ENCODE assay signal across 11 cellular contexts in genomic region chr16:11249233-11250061, GRCh38. TPM values are rescaled to one million over a fixed set of nuclear protein-coding genes. Genes with fewer than 3 reads are reported as not detected.
A peak's percentile ranks its signal among the peaks of the same experiment; 100 is the strongest.
DNase-seq lines count a peak whose midpoint lies in the region; ATAC-seq and TF ChIP-seq lines count a peak whose summit lies in the region.
"Had no signal": no experiment of that assay in that cellular context is flagged by ENCODE, and none has a peak within 500 bp of the region (broad histone marks: within the 10 kb centered on the region; RNA-seq: fewer than 3 reads in every experiment).

No MANE protein-coding gene starts in this region.

- DNase-seq in activated CD8-positive, alpha-beta memory T cell treated with anti-CD3 and anti-CD28 coated beads for 24 hours: peak; percentile 69
- DNase-seq in activated CD8-positive, alpha-beta memory T cell treated with anti-CD3 and anti-CD28 coated beads, Interleukin-2, amount 50 U/mL, for 4 hours: no peak
- no peak for DNase-seq in activated B cell treated with CpG ODN at 0.5 μM for 24 hours
- no peak for DNase-seq in neural progenitor cell (ENCODE audit: low spot score)
- DNase-seq in right atrium auricular region (ENCODE audit: low spot score): no peak
- DNase-seq: cerebellar nuclear complex, uterus had no signal

- intact Hi-C loops in activated B cell treated with CpG ODN at 0.5 μM for 24 hours (cut with micrococcal nuclease): loop anchor here (10.0 kb wide), 1 partner anchor 435 kb away; no protein-coding TSS in a partner anchor

- H3K4me1 ChIP-seq in neural progenitor cell (peaks cover under 1% of the 10 kb centered on the region), right atrium auricular region (peaks cover 0 to 3% of the 10 kb centered on the region in 2 donors)
- H3K4me1 ChIP-seq: uterus had no signal

- no peak overlapping the region for H2AFZ ChIP-seq in neural progenitor cell (replicated peaks)

- no peaks in the 10 kb centered on the region for H3K27me3 Mint-ChIP-seq in activated B cell treated with CpG ODN at 0.5 μM for 24 hours
- H3K27me3 Mint-ChIP-seq in neural progenitor cell (ENCODE audit: insufficient read depth, low read depth): peaks cover 8% of the 10 kb centered on the region

- H3K9ac ChIP-seq in neural progenitor cell: no peak overlapping the region

- ATAC-seq in activated B cell treated with CpG ODN at 0.5 μM for 24 hours (ENCODE audit: low read depth): no peak
- no peak for ATAC-seq in esophagus mucosa

- H3F3A ChIP-seq in neural progenitor cell (ENCODE audit: low read depth): no peaks in the 10 kb centered on the region

- H3K27me3 ChIP-seq in neural progenitor cell (peaks cover 11% of the 10 kb centered on the region), right atrium auricular region (no peaks in the 10 kb centered on the region)
- H3K27me3 ChIP-seq: uterus had no signal

- H3K36me3 Mint-ChIP-seq in activated B cell treated with CpG ODN at 0.5 μM for 24 hours (ENCODE audit: low read depth) (peaks cover 37% of the 10 kb centered on the region), neural progenitor cell (no peaks in the 10 kb centered on the region)

- peaks cover 11% of the 10 kb centered on the region for H4K20me1 ChIP-seq in neural progenitor cell (ENCODE audit: low read depth)

- H3K27ac ChIP-seq in neural progenitor cell (no peak overlapping the region), right atrium auricular region (no peak overlapping the region)
- H3K27ac ChIP-seq: uterus had no signal

- H3K36me3 ChIP-seq in neural progenitor cell: no peaks in the 10 kb centered on the region
- no peaks in the 10 kb centered on the region for H3K36me3 ChIP-seq in right atrium auricular region
- H3K36me3 ChIP-seq: uterus had no signal

- CTCF ChIA-PET in activated B cell treated with CpG ODN at 0.5 μM for 24 hours (lab: Charles Lee): no interaction called here

- no peak overlapping the region for H3K4me2 ChIP-seq in neural progenitor cell

- H3K4me1 Mint-ChIP-seq in activated B cell treated with CpG ODN at 0.5 μM for 24 hours (peaks cover 48% of the 10 kb centered on the region), neural progenitor cell (peaks cover 5% of the 10 kb centered on the region)

- H3K9me3 ChIP-seq in neural progenitor cell (ENCODE audit: low read depth) (no peaks in the 10 kb centered on the region), right atrium auricular region (no peaks in the 10 kb centered on the region)
- H3K9me3 ChIP-seq: uterus had no signal

- H3K4me3 ChIP-seq in neural progenitor cell (no peak overlapping the region), right atrium auricular region (no peak overlapping the region)
- H3K4me3 ChIP-seq: uterus had no signal

- POLR2A ChIA-PET in activated B cell treated with CpG ODN at 0.5 μM for 24 hours (lab: Charles Lee): interaction anchor here (0.6 to 4.1 kb wide), 4 partner anchors 25 to 281 kb away, joined by 3 to 38 read pairs (median 6); no protein-coding TSS in a partner anchor

- no peak for TF ChIP-seq CTCF in activated B cell treated with CpG ODN at 0.5 μM for 24 hours (IDR thresholded peaks at IDR 0.05)
- TF ChIP-seq CTCF in neural progenitor cell (IDR thresholded peaks at IDR 0.05): no peak
- no peak for TF ChIP-seq CTCF in right atrium auricular region (IDR thresholded peaks at IDR 0.05)

- no peaks in the 10 kb centered on the region for H3K9me3 Mint-ChIP-seq in activated B cell treated with CpG ODN at 0.5 μM for 24 hours
- H3K9me3 Mint-ChIP-seq in neural progenitor cell: no peaks in the 10 kb centered on the region

- no peaks in the 10 kb centered on the region for H3K79me2 ChIP-seq in neural progenitor cell (ENCODE audit: low read depth)

- H3K4me3 Mint-ChIP-seq in activated B cell treated with CpG ODN at 0.5 μM for 24 hours (peak overlapping the region; percentile 19), neural progenitor cell (no peak overlapping the region)

- H3K27ac Mint-ChIP-seq in activated B cell treated with CpG ODN at 0.5 μM for 24 hours (no peak overlapping the region), neural progenitor cell (peak overlapping the region; percentile 13)

RNA-seq across cellular contexts. Expression of gene SOCS1, which starts 6.6 kb away (rescaled TPM):
- 68.6 and 76.2 TPM in 2 replicates for total RNA-seq in activated B cell treated with CpG ODN at 0.5 μM for 24 hours
- 1.6 and 7.3 TPM in 2 replicates for total RNA-seq in neural progenitor cell (ENCODE audit: low replicate concordance)
- total RNA-seq in right atrium auricular region: 1 to 10 TPM; 4.7 to 5.5 TPM
- 2.8 TPM for total RNA-seq in esophagus mucosa

RNA-seq across cellular contexts. Expression of gene TNP2, which starts 19.7 kb away (rescaled TPM):
- total RNA-seq in activated B cell treated with CpG ODN at 0.5 μM for 24 hours (not detected in 2 replicates), neural progenitor cell (ENCODE audit: low replicate concordance) (not detected in 2 replicates), right atrium auricular region (not detected), esophagus mucosa (not detected)
- total RNA-seq: epithelial cell of proximal tubule, myocyte, OCI-LY7, uterus had no signal

RNA-seq across cellular contexts. Expression of gene PRM3, which starts 24.0 kb away (rescaled TPM):
- total RNA-seq in activated B cell treated with CpG ODN at 0.5 μM for 24 hours: not detected in 2 replicates
- not detected in 2 replicates for total RNA-seq in neural progenitor cell (ENCODE audit: low replicate concordance)
- not detected for total RNA-seq in right atrium auricular region
- total RNA-seq in esophagus mucosa: not detected
- total RNA-seq: epithelial cell of proximal tubule, myocyte, OCI-LY7, uterus had no signal

RNA-seq across cellular contexts. Expression of gene PRM2, which starts 26.8 kb away (rescaled TPM):
- total RNA-seq in activated B cell treated with CpG ODN at 0.5 μM for 24 hours (not detected in 2 replicates), neural progenitor cell (ENCODE audit: low replicate concordance) (not detected in 2 replicates), right atrium auricular region (not detected), esophagus mucosa (not detected)
- total RNA-seq: epithelial cell of proximal tubule, myocyte, OCI-LY7, uterus had no signal

RNA-seq across cellular contexts. Expression of gene PRM1, which starts 31.7 kb away (rescaled TPM):
- total RNA-seq in activated B cell treated with CpG ODN at 0.5 μM for 24 hours: not detected in 2 replicates
- not detected in 2 replicates for total RNA-seq in neural progenitor cell (ENCODE audit: low replicate concordance)
- total RNA-seq in right atrium auricular region: not detected
- total RNA-seq in esophagus mucosa: not detected
- total RNA-seq: epithelial cell of proximal tubule, myocyte, OCI-LY7, uterus had no signal
